In genomic region chr10:129500617-129501339, GRCh38 we compare ENCODE assay signal across 1 cellular context.
TF ChIP-seq lines count a peak whose summit lies in the region.

No MANE protein-coding gene starts in this region.

TF ChIP-seq in HepG2, 621 proteins besides CTCF, POLR2A, EP300 and RAD21 (continued from another document and continues in another):
- TF ChIP-seq TFDP1 (CRISPR knock-in tag; IDR thresholded peaks at IDR 0.05; ENCODE audit: borderline replicate concordance) (no peak), RXRB (CRISPR knock-in tag; IDR thresholded peaks at IDR 0.05; ENCODE audit: borderline replicate concordance) (no peak), EED (CRISPR knock-in tag; IDR thresholded peaks at IDR 0.05) (no peak), AHDC1 (CRISPR knock-in tag; IDR thresholded peaks at IDR 0.05; ENCODE audit: borderline replicate concordance) (no peak), FOXP4 (CRISPR knock-in tag; IDR thresholded peaks at IDR 0.05) (no peak), SAP130 (CRISPR knock-in tag; IDR thresholded peaks at IDR 0.05; ENCODE audit: low read depth) (peak; percentile 55; the same call in 1 of the 2 replicates), EZH2 (conservative IDR thresholded peaks at IDR 0.05; ENCODE audit: low read depth, low read length) (no peak), GPBP1L1 (CRISPR knock-in tag; IDR thresholded peaks at IDR 0.05) (no peak), U2AF1 (optimal IDR thresholded peaks at IDR 0.05; ENCODE audit: low read depth, low read length) (no peak), HNRNPH1 (optimal IDR thresholded peaks at IDR 0.05; ENCODE audit: low read depth, low read length) (no peak), ZMYM4 (CRISPR knock-in tag; IDR thresholded peaks at IDR 0.05) (peak; percentile 60), ZNF761 (CRISPR knock-in tag; conservative IDR thresholded peaks at IDR 0.05) (peak; percentile 99), HNRNPK (IDR thresholded peaks at IDR 0.05; ENCODE audit: low read depth, low read length, poor library complexity, severe bottlenecking) (no peak), MEIS2 (CRISPR knock-in tag; IDR thresholded peaks at IDR 0.05) (no peak), ZNF234 (CRISPR knock-in tag; conservative IDR thresholded peaks at IDR 0.05) (no peak), ZNF792 (CRISPR knock-in tag; IDR thresholded peaks at IDR 0.05) (no peak), ZNF18 (CRISPR knock-in tag; IDR thresholded peaks at IDR 0.05; ENCODE audit: insufficient replicate concordance) (no peak), MIER3 (CRISPR knock-in tag; IDR thresholded peaks at IDR 0.05; ENCODE audit: borderline replicate concordance) (no peak), ZBTB40 (IDR thresholded peaks at IDR 0.05) (no peak), ZBTB40 (CRISPR knock-in tag; IDR thresholded peaks at IDR 0.05) (no peak), SALL2 (CRISPR knock-in tag; IDR thresholded peaks at IDR 0.05) (no peak), BCL3 (CRISPR knock-in tag; IDR thresholded peaks at IDR 0.05) (no peak), SSRP1 (CRISPR knock-in tag; IDR thresholded peaks at IDR 0.05) (no peak), BRF2 (CRISPR knock-in tag; IDR thresholded peaks at IDR 0.05) (no peak), ZKSCAN5 (CRISPR knock-in tag; IDR thresholded peaks at IDR 0.05) (peak; percentile 49; the same call in 1 of the 2 replicates), THRA (CRISPR knock-in tag; IDR thresholded peaks at IDR 0.05; ENCODE audit: borderline replicate concordance) (0 out of 2 replicates have a peak, but pooled peaks have one; percentile 21), SMARCC2 (IDR thresholded peaks at IDR 0.05) (no peak), FOXK2 (IDR thresholded peaks at IDR 0.05) (no peak), ZNF24 (IDR thresholded peaks at IDR 0.05) (no peak)
